ENCODE assay signal across 23 cellular contexts in genomic region chr5:174151579-174152181, GRCh38.
"Had no signal": no experiment of that assay in that cellular context is flagged by ENCODE, and none has a peak within 500 bp of the region (broad histone marks: within the 10 kb centered on the region; RNA-seq: fewer than 3 reads in every experiment).

No MANE protein-coding gene starts in this region.

- H3K4me3 ChIP-seq: cardiac muscle cell, PC-9 had no signal

- H3K36me3 Mint-ChIP-seq: activated CD4-positive, alpha-beta memory T cell treated with anti-CD3 and anti-CD28 coated beads for 36 hours; activated naive CD8-positive, alpha-beta T cell had no signal

- H3K36me3 ChIP-seq: brain microvascular endothelial cell, cardiac muscle cell had no signal

- H3K27ac ChIP-seq: brain microvascular endothelial cell, cardiac muscle cell, KMS-11, PC-9, VCaP had no signal

- DNase-seq: activated CD4-positive, alpha-beta memory T cell treated with anti-CD3 and anti-CD28 coated beads for 36 hours; activated CD4-positive, alpha-beta T cell treated with anti-CD3 and anti-CD28 coated beads, Interleukin-2, amount 10 ng/mL, durations not matched to agents 7 days and 5 days; activated CD4-positive, CD25-positive, alpha-beta regulatory T cell; activated CD8-positive, alpha-beta memory T cell treated with anti-CD3 and anti-CD28 coated beads for 24 hours; activated gamma-delta T cell; activated naive CD4-positive, alpha-beta T cell treated with anti-CD3 and anti-CD28 coated beads for 36 hours; activated T-cell treated with anti-CD3 and anti-CD28 coated beads, Interleukin-2, amount 50 U/mL, for 48 hours; brain microvascular endothelial cell; MV-4-11; NCI-H1092 treated with DMSO at 0.1 percent for 48 hours; NCI-H1417 treated with DMSO at 0.1 percent for 48 hours; NCI-H1694; NCI-H2029 treated with DMSO at 0.1 percent for 48 hours; NCI-H446; NCI-H524; PC-9; SIG-M5; T-helper 2 cell had no signal

- H3K4me1 Mint-ChIP-seq: activated CD4-positive, alpha-beta T cell treated with anti-CD3 and anti-CD28 coated beads, Interleukin-2, amount 10 ng/mL, durations not matched to agents 7 days and 5 days; activated T-helper 17 cell treated with anti-CD3 and anti-CD28 coated beads, Interleukin-2, amount 50 U/mL, for 72 hours had no signal

- H3K27ac Mint-ChIP-seq: activated CD4-positive, alpha-beta memory T cell treated with anti-CD3 and anti-CD28 coated beads for 36 hours; activated CD4-positive, alpha-beta T cell treated with anti-CD3 and anti-CD28 coated beads, Interleukin-2, amount 10 ng/mL, durations not matched to agents 7 days and 5 days; activated naive CD4-positive, alpha-beta T cell treated with anti-CD3 and anti-CD28 coated beads for 36 hours; activated naive CD8-positive, alpha-beta T cell; activated T-helper 17 cell treated with anti-CD3 and anti-CD28 coated beads, Interleukin-2, amount 50 U/mL, for 72 hours had no signal

- H3K4me2 ChIP-seq: KMS-11, PC-9 had no signal

- ATAC-seq: activated T-helper 17 cell treated with anti-CD3 and anti-CD28 coated beads, Interleukin-2, amount 50 U/mL, for 72 hours had no signal

- H2AFZ ChIP-seq: PC-9 had no signal

- H3K4me3 Mint-ChIP-seq: activated CD4-positive, alpha-beta memory T cell treated with anti-CD3 and anti-CD28 coated beads for 36 hours; activated CD4-positive, alpha-beta T cell treated with anti-CD3 and anti-CD28 coated beads, Interleukin-2, amount 10 ng/mL, durations not matched to agents 7 days and 5 days; activated naive CD4-positive, alpha-beta T cell treated with anti-CD3 and anti-CD28 coated beads for 36 hours; activated naive CD8-positive, alpha-beta T cell; activated T-helper 17 cell treated with anti-CD3 and anti-CD28 coated beads, Interleukin-2, amount 50 U/mL, for 72 hours had no signal

- H3K27me3 ChIP-seq: brain microvascular endothelial cell had no signal

- H3K9ac ChIP-seq: KMS-11 had no signal
